In genomic region chr2:119759451-119760236, GRCh38 we compare ENCODE assay signal across 8 cellular contexts. TPM values are rescaled to one million over a fixed set of nuclear protein-coding genes. Genes with fewer than 3 reads are reported as not detected.
DNase-seq lines count a peak whose midpoint lies in the region; ATAC-seq and TF ChIP-seq lines count a peak whose summit lies in the region.

Gene PTPN4 (plus strand): TSS chr2:119759922. CDS start chr2:119809854, 49,932 bp downstream.

- peak; percentile 90 for ATAC-seq in GM18499 (IDR thresholded peaks at IDR 0.05; ENCODE audit: insufficient read depth, unreplicated experiment)
- ATAC-seq in HG02943 (IDR thresholded peaks at IDR 0.05; ENCODE audit: low read depth, unreplicated experiment), result peak; percentile 90
- peak; percentile 97 for ATAC-seq in left ventricle myocardium superior

- H3K4me3 ChIP-seq in prostate gland, result peak within 1 kb of the TSS; percentile 77 to 88
- H3K4me3 ChIP-seq in urinary bladder (ENCODE audit: low read depth, low read length), result peak within 1 kb of the TSS; percentile 81

- WGBS in prostate gland, result under 1% methylated on average over 59 of the region's 59 CpGs
- WGBS in urinary bladder, result under 1% methylated on average over 59 of the region's 59 CpGs

- no peaks in the 10 kb centered on the region for H3K27me3 ChIP-seq in prostate gland (replicated peaks; ENCODE audit: insufficient read depth)

- intact Hi-C loops in T-helper 2 cell treated with Interferon-gamma antibody and Interleukin-4, amounts not matched to agents 100 ng/mL and 5 ng/mL, for 36 hours (cut with micrococcal nuclease), result loop anchor here (1.0 to 5.0 kb wide), 14 partner anchors 13 to 553 kb away; partner anchors contain the start of genes EPB41L5, RALB, TMEM177 and TMEM185B
- intact Hi-C loops in left ventricle myocardium superior (cut with micrococcal nuclease), result no loop called here
- intact Hi-C loops in prostate gland (cut with DNase I), result loop anchor here (2.0 to 10.0 kb wide), 4 partner anchors 53 to 253 kb away; partner anchors contain the start of gene EPB41L5

- H3K9me3 ChIP-seq in prostate gland, result no peaks in the 10 kb centered on the region

- peak within 1 kb of the TSS; percentile 87 to 93 for H3K27ac ChIP-seq in prostate gland
- peak within 1 kb of the TSS; percentile 82 for H3K27ac ChIP-seq in urinary bladder (ENCODE audit: low read depth)

- no peak for TF ChIP-seq CTCF in prostate gland (IDR thresholded peaks at IDR 0.05)

- DNase-seq in NCI-H187 treated with DMSO at 0.1 percent for 48 hours (lab: John Stamatoyannopoulos, UW) (peak; percentile 86), anterior cingulate cortex (lab: John Stamatoyannopoulos, UW) (peak; percentile 69 to 98 (median 91)), left ventricle myocardium superior (peak; percentile 98), prostate gland (ENCODE audit: low spot score) (peak; percentile 97)

- TF ChIP-seq POLR2A in prostate gland (IDR thresholded peaks at IDR 0.05), result peak; percentile 82

- H3K4me1 ChIP-seq in prostate gland (replicated peaks), result no peaks in the 10 kb centered on the region
- no peaks in the 10 kb centered on the region for H3K4me1 ChIP-seq in urinary bladder (ENCODE audit: insufficient read depth)

- H3K36me3 ChIP-seq in prostate gland, result no peaks in the 10 kb centered on the region
- no peaks in the 10 kb centered on the region for H3K36me3 ChIP-seq in urinary bladder (ENCODE audit: insufficient read depth)

RNA-seq across cellular contexts. Expression of gene PTPN4, which starts in this region (rescaled TPM):
- 64.0 and 69.2 TPM in 2 replicates for total RNA-seq in T-helper 2 cell treated with Interferon-gamma antibody and Interleukin-4, amounts not matched to agents 100 ng/mL and 5 ng/mL, for 36 hours
- total RNA-seq in left ventricle myocardium superior (41.1 TPM), prostate gland (10 to 100 TPM; 23.7 to 65.3 TPM), urinary bladder (58.1 TPM)
- 4.8 TPM for polyA plus RNA-seq in urinary bladder

Comparison
In these comparisons a context has a peak if more than half of its experiments do, and no peak if none do; other contexts are left out.
1. Peak in every context shown above with its lines: DNase-seq, ATAC-seq, H3K4me3 ChIP-seq and H3K27ac ChIP-seq.